17 cellular contexts compared by ENCODE assay signal in the genomic region with DNA sequence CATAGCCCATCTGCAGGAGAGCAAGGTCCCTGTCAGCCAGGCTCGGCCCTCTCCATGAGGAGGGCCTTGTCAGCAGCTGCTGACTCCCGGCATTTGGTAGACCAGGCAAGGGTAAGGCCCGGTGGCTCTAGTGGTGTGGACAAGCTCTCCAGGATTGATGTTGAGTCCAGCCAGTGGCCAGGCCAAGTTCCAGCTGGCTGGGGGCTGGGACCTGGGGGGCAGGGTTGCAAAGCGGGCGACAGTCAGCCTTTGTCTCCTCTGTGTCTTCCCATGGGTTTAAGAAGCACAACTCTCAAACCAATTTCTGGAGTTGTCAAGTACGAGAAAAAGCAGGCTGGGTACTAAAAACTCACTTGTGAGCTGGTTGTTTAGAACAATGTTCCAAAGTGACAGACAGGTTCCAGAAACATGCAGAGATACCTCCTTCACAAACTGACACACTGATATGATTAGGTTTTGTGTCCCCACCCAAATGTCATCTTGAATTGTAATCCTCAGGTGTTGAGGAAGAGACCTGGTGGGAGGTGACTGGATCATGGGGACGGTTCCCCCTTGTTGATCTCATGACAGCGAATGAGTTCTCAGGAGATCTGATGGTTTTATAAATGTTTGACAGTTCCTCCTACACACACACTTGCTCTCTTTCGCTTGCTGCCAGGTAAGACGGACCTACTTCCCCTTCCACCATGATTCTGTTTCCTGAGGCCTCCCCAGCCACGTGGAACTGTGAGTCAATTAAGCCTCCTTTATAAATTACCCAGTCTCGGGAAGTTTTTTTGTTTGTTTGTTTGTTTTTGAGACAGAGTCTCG. TPM values are rescaled to one million over a fixed set of nuclear protein-coding genes. Genes with fewer than 3 reads are reported as not detected.
"Had no signal": no experiment of that assay in that cellular context is flagged by ENCODE, and none has a peak within 500 bp of the region (broad histone marks: within the 10 kb centered on the region; RNA-seq: fewer than 3 reads in every experiment).

No MANE protein-coding gene starts in this region.

- H3K9me3 ChIP-seq: left lung, psoas muscle, sigmoid colon, SK-N-SH, thoracic aorta had no signal

- H3K9ac ChIP-seq: SK-N-SH had no signal

- H3K4me1 ChIP-seq: left lung, psoas muscle, sigmoid colon had no signal

- H3K4me3 Mint-ChIP-seq: activated CD4-positive, alpha-beta T cell treated with anti-CD3 and anti-CD28 coated beads, Interleukin-2, amount 10 ng/mL, durations not matched to agents 24 days and 14 days; activated naive CD8-positive, alpha-beta T cell; brain; dendritic cell treated with granulocyte-macrophage colony-stimulating factor and Interleukin-4, amounts not matched to agents 40 ng/mL and 50 ng/mL, for 4 days; stimulated activated naive CD8-positive, alpha-beta T cell treated with anti-CD3 and anti-CD28 coated beads, Interleukin-15, amount 100 ng/mL, for 72 hours; WTC11 had no signal

- H3K27ac Mint-ChIP-seq: activated CD4-positive, alpha-beta T cell treated with anti-CD3 and anti-CD28 coated beads, Interleukin-2, amount 10 ng/mL, durations not matched to agents 24 days and 14 days; activated naive CD8-positive, alpha-beta T cell; brain; dendritic cell treated with granulocyte-macrophage colony-stimulating factor and Interleukin-4, amounts not matched to agents 40 ng/mL and 50 ng/mL, for 4 days had no signal

- H3K27ac ChIP-seq: left lung, psoas muscle, sigmoid colon, thoracic aorta had no signal

- H3K4me2 ChIP-seq: SK-N-SH had no signal

- H3K9me3 Mint-ChIP-seq: activated CD4-positive, alpha-beta T cell treated with anti-CD3 and anti-CD28 coated beads, Interleukin-2, amount 10 ng/mL, durations not matched to agents 24 days and 14 days; brain; dendritic cell treated with granulocyte-macrophage colony-stimulating factor and Interleukin-4, amounts not matched to agents 40 ng/mL and 50 ng/mL, for 4 days; stimulated activated naive CD8-positive, alpha-beta T cell treated with anti-CD3 and anti-CD28 coated beads, Interleukin-15, amount 100 ng/mL, for 72 hours; WTC11 had no signal

- ATAC-seq: esophagus mucosa; left lung; psoas muscle; stimulated activated naive CD8-positive, alpha-beta T cell treated with anti-CD3 and anti-CD28 coated beads, Interleukin-15, amount 100 ng/mL, for 72 hours; WTC11 had no signal

- FAIRE-seq: urothelium cell line had no signal

- DNase-seq: activated CD4-positive, alpha-beta T cell treated with anti-CD3 and anti-CD28 coated beads, Interleukin-2, amount 10 ng/mL, durations not matched to agents 24 days and 14 days; activated effector memory CD4-positive, alpha-beta T cell treated with anti-CD3 and anti-CD28 coated beads, Interleukin-2, amount 50 U/mL, for 16 hours; left lung; psoas muscle; sigmoid colon; SK-N-SH; stimulated activated CD4-positive, alpha-beta T cell treated with anti-CD3 and anti-CD28 coated beads, Interleukin-2, amount 100 ng/mL, for 48 hours; stimulated activated CD8-positive, alpha-beta memory T cell treated with anti-CD3 and anti-CD28 coated beads, Interleukin-4, amount 100 ng/mL, for 48 hours; stimulated activated naive CD8-positive, alpha-beta T cell treated with anti-CD3 and anti-CD28 coated beads, Interleukin-15, amount 100 ng/mL, for 72 hours; T-helper 1 cell had no signal

- H3K4me1 Mint-ChIP-seq: activated CD4-positive, alpha-beta T cell treated with anti-CD3 and anti-CD28 coated beads, Interleukin-2, amount 10 ng/mL, durations not matched to agents 24 days and 14 days; stimulated activated naive CD8-positive, alpha-beta T cell treated with anti-CD3 and anti-CD28 coated beads, Interleukin-15, amount 100 ng/mL, for 72 hours; WTC11 had no signal

- H3K27me3 ChIP-seq: left lung, sigmoid colon had no signal

- H3K27me3 Mint-ChIP-seq: activated CD4-positive, alpha-beta T cell treated with anti-CD3 and anti-CD28 coated beads, Interleukin-2, amount 10 ng/mL, durations not matched to agents 24 days and 14 days; activated naive CD8-positive, alpha-beta T cell; brain; dendritic cell treated with granulocyte-macrophage colony-stimulating factor and Interleukin-4, amounts not matched to agents 40 ng/mL and 50 ng/mL, for 4 days; stimulated activated naive CD8-positive, alpha-beta T cell treated with anti-CD3 and anti-CD28 coated beads, Interleukin-15, amount 100 ng/mL, for 72 hours had no signal

- H3K36me3 Mint-ChIP-seq: WTC11 had no signal

- H3K4me3 ChIP-seq: left lung, psoas muscle, sigmoid colon, thoracic aorta had no signal

RNA-seq across cellular contexts. Expression of a gene that starts 52.3 kb away (rescaled TPM):
- total RNA-seq: activated CD4-positive, alpha-beta T cell treated with anti-CD3 and anti-CD28 coated beads, Interleukin-2, amount 10 ng/mL, durations not matched to agents 24 days and 14 days; psoas muscle; sigmoid colon; thoracic aorta had no signal
- polyA plus RNA-seq: SK-N-SH had no signal
